Comparison of ENCODE assay signal across 7 cellular contexts in genomic region chr11:77575428-77575827, GRCh38. TPM values are rescaled to one million over a fixed set of nuclear protein-coding genes. Genes with fewer than 3 reads are reported as not detected.
DNase-seq lines count a peak whose midpoint lies in the region; TF ChIP-seq lines count a peak whose summit lies in the region.
"Not testable (repeated sequence)": the region's sequence is repeated elsewhere in the genome, so short reads cannot be mapped to it uniquely, and the experiment has no call there.
"Had no signal": no experiment of that assay in that cellular context is flagged by ENCODE, and none has a peak within 500 bp of the region (broad histone marks: within the 10 kb centered on the region; RNA-seq: fewer than 3 reads in every experiment).

No MANE protein-coding gene starts in this region.

- in situ Hi-C loops in GM23248 (cut with MboI), result not testable (repeated sequence)

- H3K4me3 Mint-ChIP-seq in endodermal cell, result not testable (repeated sequence)

- 0 to 3% methylated on average over 1 of the region's 1 CpG for WGBS in GM23248 (ENCODE audit: low coverage in 1 of 2, low lambda C conversion rate in 2 of 2, missing lambda C conversion rate in 2 of 2), 2 experiments
- 64% methylated on average over 1 of the region's 1 CpG; no CpG with 5 or more reads in 1 of the 2 experiments for WGBS in endodermal cell (ENCODE audit: insufficient coverage in 1 of 2, insufficient read length in 1 of 2), 2 experiments

- not testable (repeated sequence) for H3K27ac ChIP-seq in GM23248; endodermal cell (ENCODE audit: low read depth, low read length)

- DNase-seq in AG10803 (ENCODE audit: low read depth) (peak; percentile 17), GM23248 (peak; percentile 14), amniotic epithelial cell (ENCODE audit: low read depth) (peak; percentile 62), fibroblast of peridontal ligament (ENCODE audit: extremely low read depth) (peak; percentile 47), iris pigment epithelial cell (ENCODE audit: low read depth) (peak; percentile 29)
- DNase-seq in endodermal cell, result not testable (repeated sequence)

- not testable (repeated sequence) for TF ChIP-seq CTCF in AG10803 (conservative IDR thresholded peaks at IDR 0.05; ENCODE audit: low read length); endodermal cell (conservative IDR thresholded peaks at IDR 0.05)

- H3K9me2 ChIP-seq in GM23248 (ENCODE audit: insufficient read depth), result not testable (repeated sequence)

- H3K79me2 ChIP-seq in GM23248 (ENCODE audit: insufficient read depth), result not testable (repeated sequence)

- peaks cover 18% of the 10 kb centered on the region for H3K36me3 Mint-ChIP-seq in endodermal cell (ENCODE audit: low read depth)

- H2AFZ ChIP-seq in GM23248, result not testable (repeated sequence)

- H3F3A ChIP-seq in GM23248 (ENCODE audit: insufficient read depth), result not testable (repeated sequence)

- not testable (repeated sequence) for H3K4me2 ChIP-seq in GM23248 (ENCODE audit: unreplicated experiment)

- H3K4me3 ChIP-seq in AG10803 (ENCODE audit: low read length); GM23248: not testable (repeated sequence)
- H3K4me3 ChIP-seq in endodermal cell (ENCODE audit: low read length), result peak overlapping the region; percentile 54

- H4K20me1 ChIP-seq in GM23248 (ENCODE audit: insufficient read depth), result not testable (repeated sequence)

- not testable (repeated sequence) for H3K27me3 Mint-ChIP-seq in endodermal cell (ENCODE audit: insufficient read depth)

- peaks cover 40% of the 10 kb centered on the region for H3K9me3 Mint-ChIP-seq in endodermal cell

- H3K9me3 ChIP-seq in GM23248 (ENCODE audit: low read depth), result not testable (repeated sequence)
- peaks cover 62% of the 10 kb centered on the region for H3K9me3 ChIP-seq in endodermal cell (ENCODE audit: control insufficient read depth, low read length)

- not testable (repeated sequence) for H3K27me3 ChIP-seq in GM23248 (replicated peaks; ENCODE audit: insufficient read depth); endodermal cell (ENCODE audit: control insufficient read depth, insufficient read depth, low read length, poor library complexity, severe bottlenecking)

- H3K27ac Mint-ChIP-seq in endodermal cell, result not testable (repeated sequence)

- H3K36me3 ChIP-seq in GM23248 (ENCODE audit: low read depth); endodermal cell (ENCODE audit: control insufficient read depth, insufficient read depth, low read length): not testable (repeated sequence)

- H3K4me1 Mint-ChIP-seq in endodermal cell, result peaks cover 17% of the 10 kb centered on the region

- H3K4me1 ChIP-seq in GM23248 (ENCODE audit: insufficient read depth); endodermal cell (ENCODE audit: control insufficient read depth, insufficient read depth, low read length): not testable (repeated sequence)

- not testable (repeated sequence) for H3K9ac ChIP-seq in GM23248; endodermal cell (ENCODE audit: extremely low read depth, low read length, poor library complexity, severe bottlenecking)

RNA-seq across cellular contexts. Expression of gene AQP11, which starts 14.3 kb away (rescaled TPM):
- total RNA-seq in GM23248 (2014; rRNA removed; shearing (Covaris generic)), result 0.43 and 2.9 TPM in 2 replicates
- polyA plus RNA-seq in GM23248 (2016; fragmentation: Nextera tagmentation; extraction: Ambion mirVana), result 0.80 and 1.1 TPM in 2 replicates
- 1 to 10 TPM; 1.7 to 2.6 TPM for total RNA-seq in endodermal cell
- 1.6 TPM for polyA plus RNA-seq in endodermal cell (2013, experiment 1 of 2)
- 0.99 TPM for polyA plus RNA-seq in endodermal cell (2013, experiment 2 of 2)
- total RNA-seq: CD4-positive, CD25-positive, alpha-beta regulatory T cell had no signal
